ENCODE assay signal across 17 cellular contexts in genomic region chr6:167058261-167058660, GRCh38. TPM values are rescaled to one million over a fixed set of nuclear protein-coding genes. Genes with fewer than 3 reads are reported as not detected.
DNase-seq lines count a peak whose midpoint lies in the region; ATAC-seq and TF ChIP-seq lines count a peak whose summit lies in the region.
"Had no signal": no experiment of that assay in that cellular context is flagged by ENCODE, and none has a peak within 500 bp of the region (broad histone marks: within the 10 kb centered on the region; RNA-seq: fewer than 3 reads in every experiment).

No MANE protein-coding gene starts in this region.

- H3K4me2 ChIP-seq in osteoblast (ENCODE audit: insufficient read depth, low read length) = no peak overlapping the region

- no peaks in the 10 kb centered on the region for H3K36me3 ChIP-seq in osteoblast (ENCODE audit: insufficient read depth, low read length)

- TF ChIP-seq CTCF in astrocyte of the spinal cord (IDR thresholded peaks at IDR 0.05; ENCODE audit: low read depth, low read length) (no peak), fibroblast of villous mesenchyme (IDR thresholded peaks at IDR 0.05; ENCODE audit: insufficient read depth, low read depth, low read length) (no peak), osteoblast (IDR thresholded peaks at IDR 0.05; ENCODE audit: extremely low read depth, low read depth, low read length) (no peak)

- peak; percentile 47 for DNase-seq in A172 (ENCODE audit: low spot score)
- DNase-seq in NCI-H226 = peak; percentile 90
- DNase-seq in astrocyte of the spinal cord (ENCODE audit: low read depth, low spot score) = peak; percentile 14
- peak; percentile 65 for DNase-seq in fibroblast of villous mesenchyme (ENCODE audit: low read depth)
- no peak for DNase-seq in GM03348 (ENCODE audit: low spot score)
- DNase-seq in NCI-H2107 treated with DMSO at 0.1 percent for 48 hours (lab: John Stamatoyannopoulos, UW; ENCODE audit: unreplicated experiment) = no peak
- DNase-seq in osteoblast (ENCODE audit: insufficient read length, low spot score, missing footprints) = no peak
- DNase-seq: AML-193, Caco-2, HCEC 1CT, NCI-H1436 treated with DMSO at 0.1 percent for 48 hours, NCI-H2081 treated with DMSO at 0.1 percent for 48 hours, NCI-H345, NCI-H526 treated with DMSO at 0.1 percent for 48 hours had no signal

- H3K79me2 ChIP-seq in osteoblast (ENCODE audit: insufficient read depth, low read length) = no peaks in the 10 kb centered on the region

- H3K27ac ChIP-seq in osteoblast (ENCODE audit: low read depth, low read length) = no peak overlapping the region
- H3K27ac ChIP-seq: 22Rv1 had no signal

- no peak overlapping the region for H3K4me3 ChIP-seq in astrocyte of the spinal cord (ENCODE audit: low read depth, low read length)
- no peak overlapping the region for H3K4me3 ChIP-seq in fibroblast of villous mesenchyme (ENCODE audit: low read depth, low read length)
- H3K4me3 ChIP-seq in osteoblast (ENCODE audit: insufficient read depth, low read length) = no peak overlapping the region
- H3K4me3 ChIP-seq: GM12878 had no signal

- no peak for ATAC-seq in HG03521 (IDR thresholded peaks at IDR 0.05; ENCODE audit: unreplicated experiment)
- ATAC-seq: GM12878 had no signal

- H3K27me3 ChIP-seq in osteoblast (ENCODE audit: insufficient read depth, low read length) = no peaks in the 10 kb centered on the region

- H3K4me1 ChIP-seq in osteoblast (ENCODE audit: insufficient read depth, low read length) = no peaks in the 10 kb centered on the region
- H3K4me1 ChIP-seq: Caco-2 had no signal

- no peaks in the 10 kb centered on the region for H3K9me3 ChIP-seq in osteoblast (ENCODE audit: low read depth, low read length)
- H3K9me3 ChIP-seq: Caco-2 had no signal

- H4K20me1 ChIP-seq in osteoblast (ENCODE audit: insufficient read depth, low read length) = no peaks in the 10 kb centered on the region

- in situ Hi-C loops in astrocyte of the spinal cord (cut with HindIII; ENCODE audit: low sequenced_read_pairs) = no loop called here

- no peak overlapping the region for H2AFZ ChIP-seq in osteoblast (ENCODE audit: low read length)

RNA-seq across cellular contexts. Expression of gene CEP43, which starts 59.1 kb away (rescaled TPM):
- 31.3 and 32.6 TPM in 2 replicates for total RNA-seq in A172 (2014; rRNA removed; shearing (Covaris generic))
- 19.3 and 37.6 TPM in 2 replicates for total RNA-seq in fibroblast of villous mesenchyme
- 19.4 and 19.5 TPM in 2 replicates for total RNA-seq in osteoblast

Comparison
In these comparisons a context has a peak if more than half of its experiments do, and no peak if none do; other contexts are left out.
1. DNase-seq: peak in A172 (single experiment), NCI-H226 (single experiment), astrocyte of the spinal cord (single experiment) and fibroblast of villous mesenchyme (single experiment); none in GM03348 (single experiment), NCI-H2107 treated with DMSO at 0.1 percent for 48 hours (single experiment) and osteoblast (single experiment).